Comparison of ENCODE assay signal across 21 cellular contexts in the genomic region with DNA sequence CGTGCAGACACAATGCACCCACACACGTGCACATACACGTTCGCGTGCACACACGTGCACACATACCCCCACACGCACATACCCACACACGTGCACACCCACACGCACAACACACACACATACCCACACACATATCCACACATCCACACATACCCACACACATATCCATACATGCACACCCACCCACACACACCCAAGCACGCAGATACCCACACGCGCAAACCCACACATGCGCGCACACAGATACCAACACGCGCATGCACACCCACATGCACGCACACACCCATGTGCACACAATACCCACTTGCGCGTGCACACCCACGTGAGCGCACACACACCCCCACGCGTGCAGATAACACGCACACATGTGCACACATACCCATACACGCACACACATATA. TPM values are rescaled to one million over a fixed set of nuclear protein-coding genes. Genes with fewer than 3 reads are reported as not detected.
DNase-seq lines count a peak whose midpoint lies in the region; ATAC-seq, FAIRE-seq and TF ChIP-seq lines count a peak whose summit lies in the region.
"Had no signal": no experiment of that assay in that cellular context is flagged by ENCODE, and none has a peak within 500 bp of the region (broad histone marks: within the 10 kb centered on the region; RNA-seq: fewer than 3 reads in every experiment).

No MANE protein-coding gene starts in this region.

- no peak for FAIRE-seq in H54 (lab: Jason Lieb, UNC)

- intact Hi-C loops in activated T-helper 1 cell treated with anti-CD3 and anti-CD28 coated beads, Interleukin-12 subunit alpha, Interleukin-12 subunit beta, Interleukin-2, Interleukin-4 antibody, amounts not matched to agents 30 ng/mL and 10 ng/mL and 1 ng/mL, durations not matched to agents 14 hours and 24 hours and 36 hours (cut with micrococcal nuclease) = no loop called here

- H3K27ac ChIP-seq in temporal lobe (ENCODE audit: low read depth, low read length) (peak overlapping the region; percentile 65), RWPE1 (no peak overlapping the region)
- H3K27ac ChIP-seq: C4-2B had no signal

- CTCF ChIA-PET in RWPE1 (lab: Yijun Ruan, JAX) = no interaction called here

- H3K27me3 Mint-ChIP-seq in activated T-helper 1 cell treated with anti-CD3 and anti-CD28 coated beads, Interleukin-12 subunit alpha, Interleukin-12 subunit beta, Interleukin-2, Interleukin-4 antibody, amounts not matched to agents 30 ng/mL and 10 ng/mL and 1 ng/mL, durations not matched to agents 14 hours and 24 hours and 36 hours (ENCODE audit: insufficient read depth) = no peaks in the 10 kb centered on the region
- H3K27me3 Mint-ChIP-seq in glutamatergic neuron (ENCODE audit: unreplicated experiment) = peaks cover 19% of the 10 kb centered on the region
- peaks cover 0 to 3% (median 0%) of the 10 kb centered on the region in 5 donors for H3K27me3 Mint-ChIP-seq in naive thymus-derived CD8-positive, alpha-beta T cell

- no peak for ATAC-seq in naive thymus-derived CD8-positive, alpha-beta T cell
- ATAC-seq: SK-N-SH treated with all-trans-retinoic acid at 6 μM for 48 hours had no signal

- H3K9me3 Mint-ChIP-seq in activated T-helper 1 cell treated with anti-CD3 and anti-CD28 coated beads, Interleukin-12 subunit alpha, Interleukin-12 subunit beta, Interleukin-2, Interleukin-4 antibody, amounts not matched to agents 30 ng/mL and 10 ng/mL and 1 ng/mL, durations not matched to agents 14 hours and 24 hours and 36 hours = peaks cover 19% of the 10 kb centered on the region
- H3K9me3 Mint-ChIP-seq in glutamatergic neuron (ENCODE audit: unreplicated experiment) = peaks cover 17% of the 10 kb centered on the region
- no peaks in the 10 kb centered on the region for H3K9me3 Mint-ChIP-seq in naive thymus-derived CD8-positive, alpha-beta T cell

- H3K27ac Mint-ChIP-seq in activated T-helper 1 cell treated with anti-CD3 and anti-CD28 coated beads, Interleukin-12 subunit alpha, Interleukin-12 subunit beta, Interleukin-2, Interleukin-4 antibody, amounts not matched to agents 30 ng/mL and 10 ng/mL and 1 ng/mL, durations not matched to agents 14 hours and 24 hours and 36 hours = peak overlapping the region; percentile 52
- H3K27ac Mint-ChIP-seq in glutamatergic neuron (ENCODE audit: unreplicated experiment) = no peak overlapping the region
- H3K27ac Mint-ChIP-seq in naive thymus-derived CD8-positive, alpha-beta T cell = peak overlapping the region in 1 of 10 donors; percentile 2

- TF ChIP-seq CTCF in glutamatergic neuron (IDR thresholded peaks at IDR 0.05; ENCODE audit: partially characterized antibody, unreplicated experiment) (no peak), RWPE1 (conservative IDR thresholded peaks at IDR 0.05; ENCODE audit: low read depth) (no peak)

- no peak for DNase-seq in H54 (ENCODE audit: insufficient read length, low spot score)
- no peak for DNase-seq in activated T-helper 1 cell treated with anti-CD3 and anti-CD28 coated beads, Interleukin-12 subunit alpha, Interleukin-12 subunit beta, Interleukin-2, Interleukin-4 antibody, amounts not matched to agents 30 ng/mL and 10 ng/mL and 1 ng/mL, durations not matched to agents 14 hours and 24 hours and 36 hours (ENCODE audit: low spot score)
- no peak for DNase-seq in glutamatergic neuron
- no peak for DNase-seq in NCI-H1930 (lab: John Stamatoyannopoulos, UW)
- DNase-seq in naive thymus-derived CD8-positive, alpha-beta T cell = no peak
- DNase-seq in RWPE1 (ENCODE audit: low spot score) = no peak
- DNase-seq: ACHN, DMS79, H7, Karpas-422, NCI-H1436 treated with DMSO at 0.1 percent for 48 hours, NCI-H2081, NCI-H446 treated with DMSO at 0.1 percent for 48 hours, OCI-M1, RPMI8226, SIG-M5 had no signal

- no peak overlapping the region for H3K4me3 Mint-ChIP-seq in activated T-helper 1 cell treated with anti-CD3 and anti-CD28 coated beads, Interleukin-12 subunit alpha, Interleukin-12 subunit beta, Interleukin-2, Interleukin-4 antibody, amounts not matched to agents 30 ng/mL and 10 ng/mL and 1 ng/mL, durations not matched to agents 14 hours and 24 hours and 36 hours
- peak overlapping the region; percentile 22 for H3K4me3 Mint-ChIP-seq in glutamatergic neuron (ENCODE audit: unreplicated experiment)
- H3K4me3 Mint-ChIP-seq in naive thymus-derived CD8-positive, alpha-beta T cell = no peak overlapping the region

- POLR2A ChIA-PET in naive thymus-derived CD8-positive, alpha-beta T cell (lab: Charles Lee) = no interaction called here
- POLR2A ChIA-PET in RWPE1 (lab: Yijun Ruan, JAX; ENCODE audit: low non-redundant PET) = no interaction called here

- H3K4me1 Mint-ChIP-seq in activated T-helper 1 cell treated with anti-CD3 and anti-CD28 coated beads, Interleukin-12 subunit alpha, Interleukin-12 subunit beta, Interleukin-2, Interleukin-4 antibody, amounts not matched to agents 30 ng/mL and 10 ng/mL and 1 ng/mL, durations not matched to agents 14 hours and 24 hours and 36 hours (ENCODE audit: low read depth) = no peaks in the 10 kb centered on the region
- H3K4me1 Mint-ChIP-seq in glutamatergic neuron (ENCODE audit: low read depth, unreplicated experiment) = peaks cover 8% of the 10 kb centered on the region
- H3K4me1 Mint-ChIP-seq in naive thymus-derived CD8-positive, alpha-beta T cell = peaks cover 0 to 20% (median 5%) of the 10 kb centered on the region in 4 donors

- no peaks in the 10 kb centered on the region for H3K36me3 Mint-ChIP-seq in activated T-helper 1 cell treated with anti-CD3 and anti-CD28 coated beads, Interleukin-12 subunit alpha, Interleukin-12 subunit beta, Interleukin-2, Interleukin-4 antibody, amounts not matched to agents 30 ng/mL and 10 ng/mL and 1 ng/mL, durations not matched to agents 14 hours and 24 hours and 36 hours (ENCODE audit: low read depth)
- no peaks in the 10 kb centered on the region for H3K36me3 Mint-ChIP-seq in glutamatergic neuron (ENCODE audit: unreplicated experiment)
- no peaks in the 10 kb centered on the region for H3K36me3 Mint-ChIP-seq in naive thymus-derived CD8-positive, alpha-beta T cell

- peak; percentile 6; the same call in 1 of the 2 replicates for TF ChIP-seq POLR2A in H54 (IDR thresholded peaks at IDR 0.05; ENCODE audit: low read depth, low read length)

RNA-seq across cellular contexts. Expression of gene PVALEF, which starts 26.8 kb away (rescaled TPM):
- not detected in 2 replicates for total RNA-seq in activated T-helper 1 cell treated with anti-CD3 and anti-CD28 coated beads, Interleukin-12 subunit alpha, Interleukin-12 subunit beta, Interleukin-2, Interleukin-4 antibody, amounts not matched to agents 30 ng/mL and 10 ng/mL and 1 ng/mL, durations not matched to agents 14 hours and 24 hours and 36 hours
- total RNA-seq in glutamatergic neuron (ENCODE audit: unreplicated experiment) = 0.29 TPM
- total RNA-seq in temporal lobe = not detected
- total RNA-seq in naive thymus-derived CD8-positive, alpha-beta T cell = not detected
- not detected for polyA plus RNA-seq in naive thymus-derived CD8-positive, alpha-beta T cell
- total RNA-seq: H7, HT-29, MCF 10A had no signal

RNA-seq across cellular contexts. Expression of gene AATK, which starts 27.5 kb away (rescaled TPM):
- total RNA-seq in activated T-helper 1 cell treated with anti-CD3 and anti-CD28 coated beads, Interleukin-12 subunit alpha, Interleukin-12 subunit beta, Interleukin-2, Interleukin-4 antibody, amounts not matched to agents 30 ng/mL and 10 ng/mL and 1 ng/mL, durations not matched to agents 14 hours and 24 hours and 36 hours = 0.61 and 0.62 TPM in 2 replicates
- total RNA-seq in glutamatergic neuron (ENCODE audit: unreplicated experiment) (27.0 TPM), temporal lobe (7.9 TPM)
- under 1 TPM in 1 of 2 experiments, not detected in 1; 0.42 TPM for total RNA-seq in naive thymus-derived CD8-positive, alpha-beta T cell
- not detected for polyA plus RNA-seq in naive thymus-derived CD8-positive, alpha-beta T cell
